ENCODE assay signal across 2 cellular contexts in genomic region chr14:103028772-103029171, GRCh38.
TF ChIP-seq lines count a peak whose summit lies in the region.

No MANE protein-coding gene starts in this region.

TF ChIP-seq in liver, 16 proteins besides CTCF, POLR2A, EP300 and RAD21:
- TF ChIP-seq HNF4A (conservative IDR thresholded peaks at IDR 0.05) (no peak), HNF4G (IDR thresholded peaks at IDR 0.05) (no peak), REST (IDR thresholded peaks at IDR 0.05) (peak; percentile 93), SP1 (IDR thresholded peaks at IDR 0.05) (no peak), JUND (IDR thresholded peaks at IDR 0.05) (no peak), ZBTB33 (IDR thresholded peaks at IDR 0.05) (no peak), RXRA (IDR thresholded peaks at IDR 0.05) (no peak), GABPA (IDR thresholded peaks at IDR 0.05 in 1 of 2, conservative IDR thresholded peaks at IDR 0.05 in 1 of 2) (no peak)

TF ChIP-seq in HepG2, 621 proteins besides CTCF, POLR2A, EP300 and RAD21:
- TF ChIP-seq ZNF674 (CRISPR knock-in tag; IDR thresholded peaks at IDR 0.05; ENCODE audit: low read depth) = no peak
- no peak for TF ChIP-seq ZNF20 (CRISPR knock-in tag; IDR thresholded peaks at IDR 0.05)
- no peak for TF ChIP-seq ZNF749 (CRISPR knock-in tag; IDR thresholded peaks at IDR 0.05; ENCODE audit: borderline replicate concordance)
